In genomic region chr20:61549865-61550264, GRCh38 we compare ENCODE assay signal across 25 cellular contexts.
DNase-seq lines count a peak whose midpoint lies in the region; FAIRE-seq and TF ChIP-seq lines count a peak whose summit lies in the region.
"Had no signal": no experiment of that assay in that cellular context is flagged by ENCODE, and none has a peak within 500 bp of the region (broad histone marks: within the 10 kb centered on the region; RNA-seq: fewer than 3 reads in every experiment).

No MANE protein-coding gene starts in this region.

- in situ Hi-C loops in GM23248 (cut with MboI): no loop called here

- H2BK15ac ChIP-seq in neuronal stem cell (ENCODE audit: low read length): no peak overlapping the region

- peak overlapping the region; percentile 72 for H3K18ac ChIP-seq in neuronal stem cell (ENCODE audit: low read length)

- H3K4me2 ChIP-seq in neuronal stem cell (ENCODE audit: insufficient read depth, low read length, poor library complexity, severe bottlenecking): no peak overlapping the region
- no peak overlapping the region for H3K4me2 ChIP-seq in GM23248 (ENCODE audit: unreplicated experiment)
- H3K4me2 ChIP-seq: A549; BLaER1 treated with 17β-estradiol and CSF1 and Interleukin-3, amounts not matched to agents 10 nM and 100 nM had no signal

- H3K79me2 ChIP-seq in GM23248 (ENCODE audit: insufficient read depth): no peaks in the 10 kb centered on the region

- no peak overlapping the region for H3K9ac ChIP-seq in kidney (ENCODE audit: low read length in 2 of 2)
- no peak overlapping the region for H3K9ac ChIP-seq in neuronal stem cell (ENCODE audit: low read depth, low read length, poor library complexity)
- H3K9ac ChIP-seq in GM23248: no peak overlapping the region
- H3K9ac ChIP-seq: BLaER1 treated with 17β-estradiol and CSF1 and Interleukin-3, amounts not matched to agents 10 nM and 100 nM had no signal

- peak overlapping the region; percentile 16 for H2AK5ac ChIP-seq in neuronal stem cell (ENCODE audit: low read depth, low read length)

- DNase-seq in HTR-8/SVneo (ENCODE audit: insufficient read length, low spot score) (no peak), kidney (peak; percentile 35), neuronal stem cell (ENCODE audit: low spot score) (no peak), NCI-H524 treated with DMSO at 0.1 percent for 48 hours (lab: John Stamatoyannopoulos, UW) (no peak), NAMALWA (ENCODE audit: low spot score) (no peak), GM23248 (no peak)
- DNase-seq: AML-193; Caco-2; Calu3; CD4-positive, alpha-beta T cell; CD8-positive, alpha-beta T cell; DMS 273 treated with DMSO at 0.1 percent for 48 hours; DMS153; DMS53; DMS79; DND-41; EL; GDM1 had no signal

- H2BK120ac ChIP-seq in neuronal stem cell (ENCODE audit: low read depth, low read length): no peak overlapping the region

- no peaks in the 10 kb centered on the region for H3K27me3 ChIP-seq in neuronal stem cell (ENCODE audit: control insufficient read depth in 3 of 3, insufficient read depth in 3 of 3, low read depth in 1 of 3, low read length in 3 of 3)
- H3K27me3 ChIP-seq in GM23248 (replicated peaks; ENCODE audit: insufficient read depth): no peaks in the 10 kb centered on the region
- H3K27me3 ChIP-seq: BLaER1 treated with 17β-estradiol and CSF1 and Interleukin-3, amounts not matched to agents 10 nM and 100 nM had no signal

- H2AFZ ChIP-seq in neuronal stem cell (ENCODE audit: low read length) (no peak overlapping the region), GM23248 (no peak overlapping the region)

- no peak overlapping the region for H3K27ac ChIP-seq in kidney (ENCODE audit: low read depth in 2 of 2, low read length in 2 of 2)
- H3K27ac ChIP-seq in neuronal stem cell (replicated peaks; ENCODE audit: low read length): no peak overlapping the region
- H3K27ac ChIP-seq in GM23248: no peak overlapping the region
- H3K27ac ChIP-seq: 22Rv1; A549; BLaER1 treated with 17β-estradiol and CSF1 and Interleukin-3, amounts not matched to agents 10 nM and 100 nM; C4-2B had no signal

- no peaks in the 10 kb centered on the region for H3K36me3 ChIP-seq in kidney (ENCODE audit: control insufficient read depth in 1 of 2, insufficient read depth in 2 of 2, low read length in 2 of 2)
- H3K36me3 ChIP-seq in neuronal stem cell (replicated peaks in 1 of 2; ENCODE audit: control insufficient read depth in 2 of 2, insufficient read depth in 2 of 2, low read length in 2 of 2): no peaks in the 10 kb centered on the region
- no peaks in the 10 kb centered on the region for H3K36me3 ChIP-seq in GM23248 (ENCODE audit: low read depth)
- H3K36me3 ChIP-seq: BLaER1 treated with 17β-estradiol and CSF1 and Interleukin-3, amounts not matched to agents 10 nM and 100 nM had no signal

- no peaks in the 10 kb centered on the region for H3K9me2 ChIP-seq in GM23248 (ENCODE audit: insufficient read depth)

- no peaks in the 10 kb centered on the region for H3K9me3 ChIP-seq in kidney (ENCODE audit: control insufficient read depth in 1 of 2, low read length in 2 of 2)
- H3K9me3 ChIP-seq in neuronal stem cell (replicated peaks in 1 of 2; ENCODE audit: control insufficient read depth in 2 of 2, insufficient read depth in 1 of 2, low read depth in 1 of 2, low read length in 2 of 2): peaks cover 4 to 14% of the 10 kb centered on the region in 2 donors
- H3K9me3 ChIP-seq in GM23248 (ENCODE audit: low read depth): no peaks in the 10 kb centered on the region
- H3K9me3 ChIP-seq: A549 had no signal

- no peak overlapping the region for H3K4ac ChIP-seq in neuronal stem cell (ENCODE audit: low read length)

- H4K20me1 ChIP-seq in GM23248 (ENCODE audit: insufficient read depth): no peaks in the 10 kb centered on the region
- H4K20me1 ChIP-seq: BLaER1 treated with 17β-estradiol and CSF1 and Interleukin-3, amounts not matched to agents 10 nM and 100 nM had no signal

- no peak overlapping the region for H2BK12ac ChIP-seq in neuronal stem cell (ENCODE audit: low read length)

- H3K23ac ChIP-seq in neuronal stem cell (ENCODE audit: low read depth, low read length, poor library complexity): peak overlapping the region; percentile 27

- intact Hi-C loops in kidney (cut with DNase I): no loop called here

- H4K8ac ChIP-seq in neuronal stem cell (ENCODE audit: low read depth, low read length): no peak overlapping the region

- WGBS in neuronal stem cell (ENCODE audit: extremely low coverage in 2 of 2, insufficient read length in 2 of 2, insufficient replicate concordance in 1 of 2), 2 donors: no CpG with 5 or more reads among the region's 2 CpGs
- 54 to 59% methylated on average over 2 of the region's 2 CpGs for WGBS in GM23248 (ENCODE audit: low coverage in 1 of 2, low lambda C conversion rate in 2 of 2, missing lambda C conversion rate in 2 of 2), 2 experiments

- no peaks in the 10 kb centered on the region for H3F3A ChIP-seq in GM23248 (ENCODE audit: insufficient read depth)

- no peak overlapping the region for H4K91ac ChIP-seq in neuronal stem cell (ENCODE audit: low read depth, low read length, poor library complexity)

- TF ChIP-seq CTCF in kidney (IDR thresholded peaks at IDR 0.05; ENCODE audit: borderline replicate concordance, extremely low read depth, insufficient read depth): no peak

- no peak overlapping the region for H2BK5ac ChIP-seq in neuronal stem cell (ENCODE audit: low read length)

- H3K4me3 ChIP-seq in kidney (ENCODE audit: low read length in 2 of 2) (no peak overlapping the region), neuronal stem cell (ENCODE audit: low read length in 2 of 2) (no peak overlapping the region), GM23248 (no peak overlapping the region)
- H3K4me3 ChIP-seq: A549; BLaER1 treated with 17β-estradiol and CSF1 and Interleukin-3, amounts not matched to agents 10 nM and 100 nM; GM12878 had no signal

- peak overlapping the region; percentile 43 for H3K14ac ChIP-seq in neuronal stem cell (ENCODE audit: low read length)

- H3K4me1 ChIP-seq in kidney (ENCODE audit: control insufficient read depth in 1 of 2, insufficient read depth in 1 of 2, low read depth in 1 of 2, low read length in 2 of 2): no peaks in the 10 kb centered on the region
- no peaks in the 10 kb centered on the region for H3K4me1 ChIP-seq in neuronal stem cell (ENCODE audit: control insufficient read depth in 2 of 2, insufficient read depth in 1 of 2, low read depth in 1 of 2, low read length in 2 of 2)
- H3K4me1 ChIP-seq in GM23248 (ENCODE audit: insufficient read depth): no peaks in the 10 kb centered on the region
- H3K4me1 ChIP-seq: A549; BLaER1 treated with 17β-estradiol and CSF1 and Interleukin-3, amounts not matched to agents 10 nM and 100 nM; Caco-2 had no signal

- peak; percentile 42 for FAIRE-seq in HTR-8/SVneo (lab: Jason Lieb, UNC)
- FAIRE-seq in kidney (lab: Jason Lieb, UNC): no peak
- FAIRE-seq: A549, GM12878, GM12892, GM18507 had no signal

- peaks cover 2% of the 10 kb centered on the region for H3K79me1 ChIP-seq in neuronal stem cell (ENCODE audit: low read depth, low read length)
